ENCODE assay signal across 11 cellular contexts in genomic region chr9:108580021-108580439, GRCh38.
A peak's percentile ranks its signal among the peaks of the same experiment; 100 is the strongest.
DNase-seq lines count a peak whose midpoint lies in the region; ATAC-seq, FAIRE-seq and TF ChIP-seq lines count a peak whose summit lies in the region.
"Had no signal": no experiment of that assay in that cellular context is flagged by ENCODE, and none has a peak within 500 bp of the region (broad histone marks: within the 10 kb centered on the region; RNA-seq: fewer than 3 reads in every experiment).

No MANE protein-coding gene starts in this region.

- FAIRE-seq in H54 (lab: Jason Lieb, UNC) = peak; percentile 82
- FAIRE-seq: G401.6 had no signal

- no peak for ATAC-seq in activated T-cell treated with anti-CD3 and anti-CD28 coated beads, Interleukin-2, amount 50 U/mL, for 72 hours (replicated peaks in 1 of 2)
- ATAC-seq: activated CD4-positive, alpha-beta T cell treated with anti-CD3 and anti-CD28 coated beads for 36 hours had no signal

- no peak for TF ChIP-seq CTCF in foreskin fibroblast (IDR thresholded peaks at IDR 0.05; ENCODE audit: low read depth, low read length)

- H3K36me3 Mint-ChIP-seq in activated T-cell treated with anti-CD3 and anti-CD28 coated beads, Interleukin-2, amount 50 U/mL, for 72 hours (ENCODE audit: insufficient read depth in 2 of 2) = no peaks in the 10 kb centered on the region

- H3K27ac ChIP-seq in temporal lobe (ENCODE audit: low read depth, low read length) = peak overlapping the region; percentile 29
- H3K27ac ChIP-seq: SJCRH30 had no signal

- H3K9me3 Mint-ChIP-seq in activated T-cell treated with anti-CD3 and anti-CD28 coated beads, Interleukin-2, amount 50 U/mL, for 72 hours = peaks cover 2 to 4% of the 10 kb centered on the region in 2 donors

- H3K4me3 ChIP-seq in foreskin fibroblast (ENCODE audit: low read depth in 1 of 2, low read length in 2 of 2) = no peak overlapping the region
- H3K4me3 ChIP-seq: SJCRH30 had no signal

- H3K4me3 Mint-ChIP-seq in activated T-cell treated with anti-CD3 and anti-CD28 coated beads, Interleukin-2, amount 50 U/mL, for 72 hours = no peak overlapping the region
- H3K4me3 Mint-ChIP-seq: activated CD4-positive, alpha-beta T cell treated with anti-CD3 and anti-CD28 coated beads for 36 hours had no signal

- no peak overlapping the region for H3K27ac Mint-ChIP-seq in activated T-cell treated with anti-CD3 and anti-CD28 coated beads, Interleukin-2, amount 50 U/mL, for 72 hours
- H3K27ac Mint-ChIP-seq: activated CD4-positive, alpha-beta T cell treated with anti-CD3 and anti-CD28 coated beads for 36 hours had no signal

- H3K27me3 Mint-ChIP-seq in activated T-cell treated with anti-CD3 and anti-CD28 coated beads, Interleukin-2, amount 50 U/mL, for 72 hours (ENCODE audit: low read depth) = no peaks in the 10 kb centered on the region

- peak; percentile 42 for DNase-seq in H54 (ENCODE audit: insufficient read length, low spot score)
- DNase-seq in RPMI7951 (ENCODE audit: low read depth) = peak; percentile 99
- peak; percentile 38 to 72 for DNase-seq in foreskin fibroblast
- no peak for DNase-seq in activated CD8-positive, alpha-beta memory T cell treated with anti-CD3 and anti-CD28 coated beads for 24 hours
- DNase-seq in activated T-cell treated with anti-CD3 and anti-CD28 coated beads, Interleukin-2, amount 50 U/mL, for 72 hours = no peak
- no peak for DNase-seq in NCI-H1417 (lab: John Stamatoyannopoulos, UW)
- DNase-seq: activated CD4-positive, alpha-beta T cell treated with anti-CD3 and anti-CD28 coated beads for 36 hours; activated naive CD4-positive, alpha-beta T cell treated with Interleukin-2 at 50 U/mL for 16 hours; SJCRH30 had no signal

- no peaks in the 10 kb centered on the region for H3K4me1 Mint-ChIP-seq in activated T-cell treated with anti-CD3 and anti-CD28 coated beads, Interleukin-2, amount 50 U/mL, for 72 hours (ENCODE audit: low read depth)
- H3K4me1 Mint-ChIP-seq: activated CD4-positive, alpha-beta T cell treated with anti-CD3 and anti-CD28 coated beads for 36 hours had no signal

- no peak for TF ChIP-seq POLR2A in H54 (IDR thresholded peaks at IDR 0.05; ENCODE audit: low read depth, low read length)

Comparison
In these comparisons a context has a peak if more than half of its experiments do, and no peak if none do; other contexts are left out.
1. DNase-seq: peak in H54 (single experiment), RPMI7951 (single experiment) and foreskin fibroblast (2 of 2); none in activated CD8-positive, alpha-beta memory T cell treated with anti-CD3 and anti-CD28 coated beads for 24 hours (single experiment), activated T-cell treated with anti-CD3 and anti-CD28 coated beads, Interleukin-2, amount 50 U/mL, for 72 hours (0 of 2) and NCI-H1417 (0 of 3).